In genomic region chr9:126914458-126915280, GRCh38 we compare ENCODE assay signal across 1 cellular context.
A peak's percentile ranks its signal among the peaks of the same experiment; 100 is the strongest.
TF ChIP-seq lines count a peak whose summit lies in the region.

TSS of gene RALGPS1 (plus strand) at chr9:126914782. CDS start at chr9:126962290, 47,508 bp downstream.

TF ChIP-seq in GM23338, 12 proteins besides CTCF, POLR2A, EP300 and RAD21 (continued from another document):
- peak; percentile 46; the same call in 1 of the 2 replicates for TF ChIP-seq CREB1 (CRISPR knock-in tag; IDR thresholded peaks at IDR 0.05; ENCODE audit: low read depth)
